In genomic region chr10:69045441-69046300, GRCh38 we compare ENCODE assay signal across 9 cellular contexts. TPM values are rescaled to one million over a fixed set of nuclear protein-coding genes. Genes with fewer than 3 reads are reported as not detected.
A peak's percentile ranks its signal among the peaks of the same experiment; 100 is the strongest.
DNase-seq lines count a peak whose midpoint lies in the region; ATAC-seq lines count a peak whose summit lies in the region.
"Had no signal": no experiment of that assay in that cellular context is flagged by ENCODE, and none has a peak within 500 bp of the region (broad histone marks: within the 10 kb centered on the region; RNA-seq: fewer than 3 reads in every experiment).

No MANE protein-coding gene starts in this region.

- peak; percentile 46 to 52 for DNase-seq in Kasumi-1 (lab: John Stamatoyannopoulos, UW)
- DNase-seq in activated naive CD4-positive, alpha-beta T cell treated with anti-CD3 and anti-CD28 coated beads, Interleukin-2, amount 10 ng/mL, durations not matched to agents 7 days and 5 days: peak; percentile 51
- peak; percentile 72 for DNase-seq in natural killer cell treated with Interleukin-12 subunit alpha and Interleukin-12 subunit beta and Interleukin-15 and Interleukin-18, amount 100 ng/mL, for 72 hours (ENCODE audit: low spot score)
- no peak for DNase-seq in NCI-H345 treated with DMSO at 0.1 percent for 48 hours (lab: John Stamatoyannopoulos, UW; ENCODE audit: unreplicated experiment)
- no peak for DNase-seq in NCI-H1436 (lab: John Stamatoyannopoulos, UW)
- DNase-seq in OCI-M2 (lab: John Stamatoyannopoulos, UW; ENCODE audit: unreplicated experiment): no peak
- DNase-seq: gastrocnemius medialis had no signal

- H3K4me1 Mint-ChIP-seq in activated naive CD4-positive, alpha-beta T cell treated with anti-CD3 and anti-CD28 coated beads, Interleukin-2, amount 10 ng/mL, durations not matched to agents 7 days and 5 days: peaks cover 36% of the 10 kb centered on the region
- peaks cover 53 to 54% of the 10 kb centered on the region in 2 donors for H3K4me1 Mint-ChIP-seq in natural killer cell treated with Interleukin-12 subunit alpha and Interleukin-12 subunit beta and Interleukin-15 and Interleukin-18, amount 100 ng/mL, for 72 hours (ENCODE audit: low read depth in 2 of 2)

- no peaks in the 10 kb centered on the region for H3K9me3 Mint-ChIP-seq in activated naive CD4-positive, alpha-beta T cell treated with anti-CD3 and anti-CD28 coated beads, Interleukin-2, amount 10 ng/mL, durations not matched to agents 7 days and 5 days
- no peaks in the 10 kb centered on the region for H3K9me3 Mint-ChIP-seq in natural killer cell treated with Interleukin-12 subunit alpha and Interleukin-12 subunit beta and Interleukin-15 and Interleukin-18, amount 100 ng/mL, for 72 hours

- H3K27me3 Mint-ChIP-seq in activated naive CD4-positive, alpha-beta T cell treated with anti-CD3 and anti-CD28 coated beads, Interleukin-2, amount 10 ng/mL, durations not matched to agents 7 days and 5 days: no peaks in the 10 kb centered on the region
- H3K27me3 Mint-ChIP-seq in natural killer cell treated with Interleukin-12 subunit alpha and Interleukin-12 subunit beta and Interleukin-15 and Interleukin-18, amount 100 ng/mL, for 72 hours: no peaks in the 10 kb centered on the region

- H3K27ac Mint-ChIP-seq in activated naive CD4-positive, alpha-beta T cell treated with anti-CD3 and anti-CD28 coated beads, Interleukin-2, amount 10 ng/mL, durations not matched to agents 7 days and 5 days: peak overlapping the region; percentile 93
- H3K27ac Mint-ChIP-seq in natural killer cell treated with Interleukin-12 subunit alpha and Interleukin-12 subunit beta and Interleukin-15 and Interleukin-18, amount 100 ng/mL, for 72 hours: peak overlapping the region; percentile 93 to 99

- CTCF ChIA-PET in activated naive CD4-positive, alpha-beta T cell treated with anti-CD3 and anti-CD28 coated beads, Interleukin-2, amount 10 ng/mL, durations not matched to agents 7 days and 5 days (lab: Charles Lee): interaction anchor here (0.9 to 2.0 kb wide), 7 partner anchors 10 to 47 kb away, joined by 3 to 7 read pairs (median 3); no protein-coding TSS in a partner anchor

- peaks cover 2% of the 10 kb centered on the region for H3K36me3 Mint-ChIP-seq in activated naive CD4-positive, alpha-beta T cell treated with anti-CD3 and anti-CD28 coated beads, Interleukin-2, amount 10 ng/mL, durations not matched to agents 7 days and 5 days
- H3K36me3 Mint-ChIP-seq in natural killer cell treated with Interleukin-12 subunit alpha and Interleukin-12 subunit beta and Interleukin-15 and Interleukin-18, amount 100 ng/mL, for 72 hours: no peaks in the 10 kb centered on the region

- H3K4me3 Mint-ChIP-seq in activated naive CD4-positive, alpha-beta T cell treated with anti-CD3 and anti-CD28 coated beads, Interleukin-2, amount 10 ng/mL, durations not matched to agents 7 days and 5 days: no peak overlapping the region
- H3K4me3 Mint-ChIP-seq in natural killer cell treated with Interleukin-12 subunit alpha and Interleukin-12 subunit beta and Interleukin-15 and Interleukin-18, amount 100 ng/mL, for 72 hours: peak overlapping the region; percentile 85

- ATAC-seq in GM18498 (IDR thresholded peaks at IDR 0.05; ENCODE audit: unreplicated experiment) (peak; percentile 60), GM21619 (IDR thresholded peaks at IDR 0.05; ENCODE audit: unreplicated experiment) (peak; percentile 52)
- peak; percentile 91 for ATAC-seq in natural killer cell treated with Interleukin-12 subunit alpha and Interleukin-12 subunit beta and Interleukin-15 and Interleukin-18, amount 100 ng/mL, for 72 hours

RNA-seq across cellular contexts. Expression of gene SRGN, which starts 42.2 kb away (rescaled TPM):
- 100 to 1,000 TPM; 268 to 486 TPM for total RNA-seq in natural killer cell treated with Interleukin-12 subunit alpha and Interleukin-12 subunit beta and Interleukin-15 and Interleukin-18, amount 100 ng/mL, for 72 hours

RNA-seq across cellular contexts. Expression of gene KIFBP, which starts 57.1 kb away (rescaled TPM):
- total RNA-seq in natural killer cell treated with Interleukin-12 subunit alpha and Interleukin-12 subunit beta and Interleukin-15 and Interleukin-18, amount 100 ng/mL, for 72 hours: 10 to 100 TPM; 13.4 to 14.3 TPM

Comparison
In these comparisons a context has a peak if more than half of its experiments do, and no peak if none do; other contexts are left out.
1. DNase-seq: peak in Kasumi-1 (2 of 2), activated naive CD4-positive, alpha-beta T cell treated with anti-CD3 and anti-CD28 coated beads, Interleukin-2, amount 10 ng/mL, durations not matched to agents 7 days and 5 days (single experiment) and natural killer cell treated with Interleukin-12 subunit alpha and Interleukin-12 subunit beta and Interleukin-15 and Interleukin-18, amount 100 ng/mL, for 72 hours (single experiment); none in NCI-H345 treated with DMSO at 0.1 percent for 48 hours (single experiment), NCI-H1436 (single experiment) and OCI-M2 (single experiment).
2. Peak in every context shown above with its lines, with median percentiles within 50 percentile points of each other: ATAC-seq.